ENCODE assay signal across 17 cellular contexts in genomic region chr1:37633040-37633949, GRCh38. TPM values are rescaled to one million over a fixed set of nuclear protein-coding genes. Genes with fewer than 3 reads are reported as not detected.
DNase-seq lines count a peak whose midpoint lies in the region; ATAC-seq, FAIRE-seq and TF ChIP-seq lines count a peak whose summit lies in the region.
"Had no signal": no experiment of that assay in that cellular context is flagged by ENCODE, and none has a peak within 500 bp of the region (broad histone marks: within the 10 kb centered on the region; RNA-seq: fewer than 3 reads in every experiment).

No MANE protein-coding gene starts in this region.

- no peak overlapping the region for H3K27ac Mint-ChIP-seq in T-helper 17 cell
- H3K27ac Mint-ChIP-seq: activated CD4-positive, alpha-beta T cell treated with anti-CD3 and anti-CD28 coated beads, Interleukin-2, amount 10 ng/mL, durations not matched to agents 7 days and 5 days had no signal

- no peak for TF ChIP-seq CTCF in prostate gland (IDR thresholded peaks at IDR 0.05)
- no peak for TF ChIP-seq CTCF in HepG2 (CRISPR knock-in tag; IDR thresholded peaks at IDR 0.05)

- no peak overlapping the region for H2AFZ ChIP-seq in HepG2 (ENCODE audit: low read length)

- H3K27me3 ChIP-seq in prostate gland (replicated peaks; ENCODE audit: insufficient read depth) (peaks cover 25% of the 10 kb centered on the region), HepG2 (ENCODE audit: control insufficient read depth in 1 of 2, insufficient read depth in 2 of 2, low read length in 2 of 2) (peaks cover 24 to 95% of the 10 kb centered on the region in 2 experiments)

- peaks cover 8% of the 10 kb centered on the region for H3K36me3 Mint-ChIP-seq in T-helper 17 cell (ENCODE audit: low read depth)

- peaks cover 75% of the 10 kb centered on the region for H3K27me3 Mint-ChIP-seq in T-helper 17 cell

- CTCF ChIA-PET in HepG2 (lab: Yijun Ruan, JAX; ENCODE audit: low intra/inter-chr PET ratio, low total read pairs): no interaction called here

- H3K36me3 ChIP-seq in ES-I3 (ENCODE audit: insufficient read depth, low read length) (no peaks in the 10 kb centered on the region), prostate gland (no peaks in the 10 kb centered on the region), HepG2 (replicated peaks in 1 of 2; ENCODE audit: control insufficient read depth in 1 of 2, insufficient read depth in 2 of 2, low read length in 2 of 2) (no peaks in the 10 kb centered on the region)

- H4K20me1 ChIP-seq in HepG2 (ENCODE audit: insufficient read depth, low read length): no peaks in the 10 kb centered on the region

- POLR2A ChIA-PET in HepG2 (lab: Yijun Ruan, JAX): no interaction called here

- ATAC-seq in T-helper 17 cell (no peak), GM21576 (IDR thresholded peaks at IDR 0.05; ENCODE audit: unreplicated experiment) (no peak), HepG2 (no peak)

- no peaks in the 10 kb centered on the region for H3K9me3 ChIP-seq in ES-I3 (ENCODE audit: control insufficient read depth, insufficient read depth, low read length)
- H3K9me3 ChIP-seq in T-helper 17 cell (ENCODE audit: control insufficient read depth, low read length, poor library complexity, severe bottlenecking): no peaks in the 10 kb centered on the region
- H3K9me3 ChIP-seq in iPS-18c (ENCODE audit: control insufficient read depth, insufficient read depth, low read length): no peaks in the 10 kb centered on the region
- H3K9me3 ChIP-seq in prostate gland: no peaks in the 10 kb centered on the region
- H3K9me3 ChIP-seq in HepG2 (ENCODE audit: low read length): no peaks in the 10 kb centered on the region

- no peak for DNase-seq in T-helper 17 cell
- DNase-seq in prostate gland (ENCODE audit: low spot score): no peak
- no peak for DNase-seq in D341Med (ENCODE audit: low spot score)
- no peak for DNase-seq in HepG2 (ENCODE audit: low spot score)
- DNase-seq in activated CD4-positive, alpha-beta T cell treated with anti-CD3 and anti-CD28 coated beads for 48 hours: no peak
- DNase-seq: activated CD4-positive, alpha-beta T cell treated with anti-CD3 and anti-CD28 coated beads, Interleukin-2, amount 10 ng/mL, durations not matched to agents 7 days and 5 days; activated gamma-delta T cell treated with Interleukin-2 at 50 U/mL for 16 hours; central memory CD4-positive, alpha-beta T cell; DMS153; GF-D8; Karpas-422; NCI-H1105; stimulated activated CD4-positive, alpha-beta T cell treated with anti-CD3 and anti-CD28 coated beads, Interleukin-4, amount 100 ng/mL, for 24 hours had no signal

- no peak for TF ChIP-seq RAD21 in HepG2 (CRISPR knock-in tag; IDR thresholded peaks at IDR 0.05)

- no peak for TF ChIP-seq EP300 in HepG2 (IDR thresholded peaks at IDR 0.05; ENCODE audit: low read depth in 2 of 2, low read length in 2 of 2)
- TF ChIP-seq EP300 in HepG2 (CRISPR knock-in tag; IDR thresholded peaks at IDR 0.05; ENCODE audit: borderline replicate concordance): no peak

- WGBS in prostate gland: 8% methylated on average over 29 of the region's 31 CpGs
- WGBS in HepG2 (ENCODE audit: low lambda C conversion rate): 8% methylated on average over 20 of the region's 31 CpGs

- H3K4me1 ChIP-seq in ES-I3 (ENCODE audit: insufficient read depth, low read length): no peaks in the 10 kb centered on the region; the same call in 1 of the 2 replicates
- no peaks in the 10 kb centered on the region for H3K4me1 ChIP-seq in prostate gland (replicated peaks)
- no peaks in the 10 kb centered on the region for H3K4me1 ChIP-seq in HepG2 (ENCODE audit: insufficient read depth, low read length)

- peak overlapping the region; percentile 41 for H3K4me3 Mint-ChIP-seq in T-helper 17 cell
- H3K4me3 Mint-ChIP-seq: activated CD4-positive, alpha-beta T cell treated with anti-CD3 and anti-CD28 coated beads, Interleukin-2, amount 10 ng/mL, durations not matched to agents 7 days and 5 days had no signal

- intact Hi-C loops in prostate gland (cut with DNase I) (no loop called here), HepG2 (cut with micrococcal nuclease; ENCODE audit: unreplicated experiment) (no loop called here)

- TF ChIP-seq POLR2A in prostate gland (IDR thresholded peaks at IDR 0.05): no peak
- no peak for TF ChIP-seq POLR2A in HepG2 (IDR thresholded peaks at IDR 0.05; ENCODE audit: insufficient read depth in 1 of 2, low read depth in 2 of 2, low read length in 2 of 2)

- no peak overlapping the region for H3K27ac ChIP-seq in prostate gland
- H3K27ac ChIP-seq in HepG2 (ENCODE audit: extremely low read length, insufficient read depth, low read length): no peak overlapping the region

- H3K4me3 ChIP-seq in iPS-18c (ENCODE audit: insufficient read depth, low read depth, low read length) (peak overlapping the region; percentile 55), prostate gland (peak overlapping the region; percentile 21 to 24), HepG2 (replicated peaks in 1 of 3; ENCODE audit: insufficient read depth in 1 of 3, low read depth in 2 of 3, low read length in 3 of 3) (no peak overlapping the region)

- no peaks in the 10 kb centered on the region for H3K79me2 ChIP-seq in HepG2 (ENCODE audit: insufficient read depth, low read length)

- in situ Hi-C loops in HepG2 (cut with HindIII; ENCODE audit: extremely low pct_ligation_motif_present, low pct_unique_long_range_greater_than_20kb): no loop called here

- BruUV-seq in HepG2 (replicated peaks; lab: Mats Ljungman, UMichigan): no TSS peak

- no peak for FAIRE-seq in HepG2 (lab: Jason Lieb, UNC)
- FAIRE-seq: TTC549 had no signal

- H3K9ac ChIP-seq in ES-I3 (ENCODE audit: low read depth, low read length): peak overlapping the region; percentile 47; the same call in 1 of the 2 replicates
- no peak overlapping the region for H3K9ac ChIP-seq in HepG2 (ENCODE audit: insufficient read depth, low read depth, low read length)

- no peak overlapping the region for H3K4me2 ChIP-seq in HepG2 (ENCODE audit: low read depth, low read length)

- peaks cover 10% of the 10 kb centered on the region for H3K4me1 Mint-ChIP-seq in T-helper 17 cell

RNA-seq across cellular contexts. Expression of gene RSPO1, which starts 1.4 kb away (rescaled TPM):
- total RNA-seq in T-helper 17 cell: not detected
- 1 to 10 TPM; 1.6 TPM for total RNA-seq in prostate gland
- total RNA-seq in HepG2 (2016; rRNA removed; fragmentation: Illumina TruSeq; extraction: Trizol): not detected in 2 replicates
- not detected in 2 replicates for total RNA-seq in HepG2 (2016; cell fraction: cytosol; rRNA removed; fragmentation: Illumina TruSeq; extraction: Trizol; ENCODE audit: low read depth)
- not detected in 2 replicates for total RNA-seq in HepG2 (2016; cell fraction: insoluble cytoplasmic fraction; rRNA removed; fragmentation: Illumina TruSeq; extraction: Trizol)
- total RNA-seq in HepG2 (2016; cell fraction: membrane; rRNA removed; fragmentation: Illumina TruSeq; extraction: Trizol): not detected in 2 replicates
- not detected in 2 replicates for total RNA-seq in HepG2 (2016; cell fraction: nucleus; rRNA removed; fragmentation: Illumina TruSeq; extraction: Trizol)
- not detected in 2 replicates for polyA plus RNA-seq in HepG2 (2011; rRNA removed)
- polyA plus RNA-seq in HepG2 (2011; cell fraction: cytosol; rRNA removed): not detected in 2 replicates
- not detected in 2 replicates for polyA plus RNA-seq in HepG2 (2011; cell fraction: nucleus; rRNA removed)
- polyA plus RNA-seq in HepG2 (2012): not detected in 2 replicates
- polyA plus RNA-seq in HepG2 (2016; cell fraction: cytosol; fragmentation: Illumina TruSeq; extraction: Trizol; ENCODE audit: low read depth): not detected in 2 replicates
- not detected in 2 replicates for polyA plus RNA-seq in HepG2 (2016; cell fraction: insoluble cytoplasmic fraction; fragmentation: Illumina TruSeq; extraction: Trizol; ENCODE audit: low read depth)
- polyA plus RNA-seq in HepG2 (2016; cell fraction: membrane; fragmentation: Illumina TruSeq; extraction: Trizol; ENCODE audit: low read depth): not detected in 2 replicates
- polyA plus RNA-seq in HepG2 (2016; cell fraction: nucleus; fragmentation: Illumina TruSeq; extraction: Trizol; ENCODE audit: insufficient read depth, low read depth): not detected in 2 replicates
- not detected in 2 replicates for polyA minus RNA-seq in HepG2 (2011; rRNA and poly(A)+ RNA removed; ENCODE audit: low replicate concordance)
- not detected in 2 replicates for polyA minus RNA-seq in HepG2 (2011; cell fraction: cytosol; rRNA and poly(A)+ RNA removed)
- polyA minus RNA-seq in HepG2 (2011; cell fraction: nucleus; rRNA and poly(A)+ RNA removed): not detected in 2 replicates
- total RNA-seq: activated CD4-positive, alpha-beta T cell treated with anti-CD3 and anti-CD28 coated beads, Interleukin-2, amount 10 ng/mL, durations not matched to agents 7 days and 5 days had no signal

RNA-seq across cellular contexts. Expression of gene GNL2, which starts 37.6 kb away (rescaled TPM):
- total RNA-seq in T-helper 17 cell: 10 to 100 TPM; 54.9 to 59.9 TPM
- 10 to 100 TPM; 23.2 to 52.0 TPM for total RNA-seq in prostate gland
- total RNA-seq in HepG2 (2016; rRNA removed; fragmentation: Illumina TruSeq; extraction: Trizol): 72.1 and 101 TPM in 2 replicates
- total RNA-seq in HepG2 (2016; cell fraction: cytosol; rRNA removed; fragmentation: Illumina TruSeq; extraction: Trizol; ENCODE audit: low read depth): 16.7 and 23.2 TPM in 2 replicates
- 79.2 and 107 TPM in 2 replicates for total RNA-seq in HepG2 (2016; cell fraction: insoluble cytoplasmic fraction; rRNA removed; fragmentation: Illumina TruSeq; extraction: Trizol)
- 24.0 and 31.0 TPM in 2 replicates for total RNA-seq in HepG2 (2016; cell fraction: membrane; rRNA removed; fragmentation: Illumina TruSeq; extraction: Trizol)
- 53.4 and 56.4 TPM in 2 replicates for total RNA-seq in HepG2 (2016; cell fraction: nucleus; rRNA removed; fragmentation: Illumina TruSeq; extraction: Trizol)
- polyA plus RNA-seq in HepG2 (2011; rRNA removed): 31.2 and 32.1 TPM in 2 replicates
- 12.2 and 16.1 TPM in 2 replicates for polyA plus RNA-seq in HepG2 (2011; cell fraction: cytosol; rRNA removed)
- 28.4 and 31.6 TPM in 2 replicates for polyA plus RNA-seq in HepG2 (2011; cell fraction: nucleus; rRNA removed)
- 37.2 and 45.4 TPM in 2 replicates for polyA plus RNA-seq in HepG2 (2012)
- 13.7 and 14.9 TPM in 2 replicates for polyA plus RNA-seq in HepG2 (2016; cell fraction: cytosol; fragmentation: Illumina TruSeq; extraction: Trizol; ENCODE audit: low read depth)
- polyA plus RNA-seq in HepG2 (2016; cell fraction: insoluble cytoplasmic fraction; fragmentation: Illumina TruSeq; extraction: Trizol; ENCODE audit: low read depth): 107 and 128 TPM in 2 replicates
- 15.5 and 20.8 TPM in 2 replicates for polyA plus RNA-seq in HepG2 (2016; cell fraction: membrane; fragmentation: Illumina TruSeq; extraction: Trizol; ENCODE audit: low read depth)
- polyA plus RNA-seq in HepG2 (2016; cell fraction: nucleus; fragmentation: Illumina TruSeq; extraction: Trizol; ENCODE audit: insufficient read depth, low read depth): 67.9 and 80.0 TPM in 2 replicates
- 56.5 and 121 TPM in 2 replicates for polyA minus RNA-seq in HepG2 (2011; rRNA and poly(A)+ RNA removed; ENCODE audit: low replicate concordance)
- polyA minus RNA-seq in HepG2 (2011; cell fraction: cytosol; rRNA and poly(A)+ RNA removed): 22.3 and 25.8 TPM in 2 replicates
- 103 and 108 TPM in 2 replicates for polyA minus RNA-seq in HepG2 (2011; cell fraction: nucleus; rRNA and poly(A)+ RNA removed)

RNA-seq across cellular contexts. Expression of gene CDCA8, which starts 59.0 kb away (rescaled TPM):
- total RNA-seq in T-helper 17 cell (under 1 TPM; 0.70 TPM), prostate gland (1 to 10 TPM; 2.1 to 8.6 TPM), HepG2 (2016; rRNA removed; fragmentation: Illumina TruSeq; extraction: Trizol) (38.6 and 48.7 TPM in 2 replicates)
- total RNA-seq in HepG2 (2016; cell fraction: cytosol; rRNA removed; fragmentation: Illumina TruSeq; extraction: Trizol; ENCODE audit: low read depth): 8.9 and 10.2 TPM in 2 replicates
- 38.9 and 41.7 TPM in 2 replicates for total RNA-seq in HepG2 (2016; cell fraction: insoluble cytoplasmic fraction; rRNA removed; fragmentation: Illumina TruSeq; extraction: Trizol)
- 24.2 and 26.4 TPM in 2 replicates for total RNA-seq in HepG2 (2016; cell fraction: membrane; rRNA removed; fragmentation: Illumina TruSeq; extraction: Trizol)
- total RNA-seq in HepG2 (2016; cell fraction: nucleus; rRNA removed; fragmentation: Illumina TruSeq; extraction: Trizol): 18.9 and 20.3 TPM in 2 replicates
- polyA plus RNA-seq in HepG2 (2011; rRNA removed): 16.7 and 24.1 TPM in 2 replicates
- 20.5 and 26.2 TPM in 2 replicates for polyA plus RNA-seq in HepG2 (2011; cell fraction: cytosol; rRNA removed)
- polyA plus RNA-seq in HepG2 (2011; cell fraction: nucleus; rRNA removed): 11.8 and 15.5 TPM in 2 replicates
- 10.8 and 17.1 TPM in 2 replicates for polyA plus RNA-seq in HepG2 (2012)
- 5.2 and 5.7 TPM in 2 replicates for polyA plus RNA-seq in HepG2 (2016; cell fraction: cytosol; fragmentation: Illumina TruSeq; extraction: Trizol; ENCODE audit: low read depth)
- 45.9 and 54.1 TPM in 2 replicates for polyA plus RNA-seq in HepG2 (2016; cell fraction: insoluble cytoplasmic fraction; fragmentation: Illumina TruSeq; extraction: Trizol; ENCODE audit: low read depth)
- polyA plus RNA-seq in HepG2 (2016; cell fraction: membrane; fragmentation: Illumina TruSeq; extraction: Trizol; ENCODE audit: low read depth): 12.7 and 13.2 TPM in 2 replicates
- 32.7 and 33.4 TPM in 2 replicates for polyA plus RNA-seq in HepG2 (2016; cell fraction: nucleus; fragmentation: Illumina TruSeq; extraction: Trizol; ENCODE audit: insufficient read depth, low read depth)
- 32.5 and 61.3 TPM in 2 replicates for polyA minus RNA-seq in HepG2 (2011; rRNA and poly(A)+ RNA removed; ENCODE audit: low replicate concordance)
- 12.6 and 18.5 TPM in 2 replicates for polyA minus RNA-seq in HepG2 (2011; cell fraction: cytosol; rRNA and poly(A)+ RNA removed)
- 6.8 and 9.4 TPM in 2 replicates for polyA minus RNA-seq in HepG2 (2011; cell fraction: nucleus; rRNA and poly(A)+ RNA removed)

Comparison
In these comparisons a context has a peak if more than half of its experiments do, and no peak if none do; other contexts are left out.
1. H3K4me3 ChIP-seq: peak in iPS-18c (single experiment) and prostate gland (2 of 2); none in HepG2 (0 of 3).